Comparison of ENCODE assay signal across 9 cellular contexts in the genomic region with DNA sequence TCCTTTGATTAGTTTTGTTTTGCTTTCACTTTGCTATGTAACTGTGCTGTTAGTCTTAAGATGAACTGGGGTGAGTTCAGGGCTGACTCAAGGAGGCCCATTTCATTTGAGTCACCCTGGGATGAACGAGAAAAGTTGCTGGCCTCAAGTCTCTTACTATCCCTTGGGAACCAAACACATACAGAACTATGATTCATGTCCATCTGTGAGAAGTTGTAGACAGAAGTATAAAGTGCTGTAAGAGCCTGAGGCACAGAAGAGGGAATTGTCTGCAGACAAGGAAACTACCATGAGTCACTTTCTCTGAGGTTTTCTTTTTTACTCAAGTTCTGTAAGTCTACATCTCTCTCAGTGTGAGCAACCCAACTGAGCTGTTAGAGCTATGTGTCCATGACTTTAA.
DNase-seq lines count a peak whose midpoint lies in the region; ATAC-seq and TF ChIP-seq lines count a peak whose summit lies in the region.
"Had no signal": no experiment of that assay in that cellular context is flagged by ENCODE, and none has a peak within 500 bp of the region (broad histone marks: within the 10 kb centered on the region; RNA-seq: fewer than 3 reads in every experiment).

No MANE protein-coding gene starts in this region.

- DNase-seq in stimulated activated CD4-positive, alpha-beta T cell treated with anti-CD3 and anti-CD28 coated beads, Interleukin-12 subunit alpha, Interleukin-12 subunit beta, amount 100 ng/mL, for 48 hours (ENCODE audit: low read depth in 2 of 3, low spot score in 1 of 3), result peak in 2 of 3 donors; percentile 7 to 9
- DNase-seq in stimulated activated CD4-positive, alpha-beta T cell treated with anti-CD3 and anti-CD28 coated beads, Interleukin-4, amount 100 ng/mL, for 1 hour, result no peak
- DNase-seq in SK-MEL-5 (ENCODE audit: low read depth, low spot score) (peak; percentile 91), fibroblast of gingiva (ENCODE audit: low read depth) (peak; percentile 97), NCI-H1694 treated with DMSO at 0.1 percent for 48 hours (lab: John Stamatoyannopoulos, UW) (no peak), HEK293T (ENCODE audit: extremely low spot score) (no peak)

- in situ Hi-C loops in SK-MEL-5 (cut with HindIII; ENCODE audit: low pct_unique_long_range_greater_than_20kb, low sequenced_read_pairs), result no loop called here

- CTCF ChIA-PET in HEK293T (lab: Yijun Ruan, JAX), result interaction anchor here (0.8 kb wide), 1 partner anchor 124 kb away, joined by 3 read pairs; no protein-coding TSS in a partner anchor

- POLR2A ChIA-PET in HEK293T (lab: Yijun Ruan, JAX), result no interaction called here

- peak; percentile 91 for ATAC-seq in HG02884 (IDR thresholded peaks at IDR 0.05; ENCODE audit: unreplicated experiment)

- peak overlapping the region in 16 of 21 experiments; percentile 25 to 81 (median 54) for H3K27ac ChIP-seq in skin epidermis
- H3K27ac ChIP-seq: cardiac muscle cell had no signal

- H3K4me3 ChIP-seq in skin epidermis, result no peak overlapping the region
- H3K4me3 ChIP-seq: cardiac muscle cell had no signal

TF ChIP-seq in HEK293T, 16 proteins besides CTCF, POLR2A, EP300 and RAD21:
- TF ChIP-seq FOXM1 (IDR thresholded peaks at IDR 0.05; ENCODE audit: borderline replicate concordance) (no peak), L3MBTL2 (conservative IDR thresholded peaks at IDR 0.05) (no peak), ZNF384 (IDR thresholded peaks at IDR 0.05) (no peak), SUZ12 (IDR thresholded peaks at IDR 0.05) (no peak), ELF4 (IDR thresholded peaks at IDR 0.05) (no peak), CTBP1 (IDR thresholded peaks at IDR 0.05; ENCODE audit: borderline replicate concordance) (no peak), NFRKB (IDR thresholded peaks at IDR 0.05) (no peak), LEF1 (IDR thresholded peaks at IDR 0.05; ENCODE audit: borderline replicate concordance) (no peak), ARNT (IDR thresholded peaks at IDR 0.05) (no peak)
- TF ChIP-seq, protein P1, sequence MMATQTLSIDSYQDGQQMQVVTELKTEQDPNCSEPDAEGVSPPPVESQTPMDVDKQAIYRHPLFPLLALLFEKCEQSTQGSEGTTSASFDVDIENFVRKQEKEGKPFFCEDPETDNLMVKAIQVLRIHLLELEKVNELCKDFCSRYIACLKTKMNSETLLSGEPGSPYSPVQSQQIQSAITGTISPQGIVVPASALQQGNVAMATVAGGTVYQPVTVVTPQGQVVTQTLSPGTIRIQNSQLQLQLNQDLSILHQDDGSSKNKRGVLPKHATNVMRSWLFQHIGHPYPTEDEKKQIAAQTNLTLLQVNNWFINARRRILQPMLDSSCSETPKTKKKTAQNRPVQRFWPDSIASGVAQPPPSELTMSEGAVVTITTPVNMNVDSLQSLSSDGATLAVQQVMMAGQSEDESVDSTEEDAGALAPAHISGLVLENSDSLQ (IDR thresholded peaks at IDR 0.05), result no peak

Comparison
In these comparisons a context has a peak if more than half of its experiments do, and no peak if none do; other contexts are left out.
1. DNase-seq: peak in stimulated activated CD4-positive, alpha-beta T cell treated with anti-CD3 and anti-CD28 coated beads, Interleukin-12 subunit alpha, Interleukin-12 subunit beta, amount 100 ng/mL, for 48 hours (2 of 3), SK-MEL-5 (single experiment) and fibroblast of gingiva (single experiment); none in stimulated activated CD4-positive, alpha-beta T cell treated with anti-CD3 and anti-CD28 coated beads, Interleukin-4, amount 100 ng/mL, for 1 hour (single experiment), NCI-H1694 treated with DMSO at 0.1 percent for 48 hours (single experiment) and HEK293T (single experiment).